10 cellular contexts compared by ENCODE assay signal in genomic region chr9:89850633-89851325, GRCh38.
DNase-seq lines count a peak whose midpoint lies in the region; ATAC-seq and TF ChIP-seq lines count a peak whose summit lies in the region.
"Had no signal": no experiment of that assay in that cellular context is flagged by ENCODE, and none has a peak within 500 bp of the region (broad histone marks: within the 10 kb centered on the region; RNA-seq: fewer than 3 reads in every experiment).

No MANE protein-coding gene starts in this region.

- TF ChIP-seq CTCF in RWPE2 (IDR thresholded peaks at IDR 0.05; ENCODE audit: poor library complexity, severe bottlenecking) (no peak), gastroesophageal sphincter (IDR thresholded peaks at IDR 0.05) (no peak)

- DNase-seq in GM03348 (ENCODE audit: low spot score), result peak; percentile 60
- no peak for DNase-seq in RWPE2 (ENCODE audit: low spot score)
- peak in 6 of 10 donors; percentile 24 to 93 (median 69) for DNase-seq in posterior cingulate gyrus
- DNase-seq in iPS-NIHi11 (ENCODE audit: low spot score), result no peak
- no peak for DNase-seq in DMS153 (lab: John Stamatoyannopoulos, UW)
- DNase-seq: activated CD4-positive, alpha-beta T cell treated with anti-CD3 and anti-CD28 coated beads, Interleukin-2, amount 50 U/mL, for 1 hour had no signal

- H3K36me3 ChIP-seq in RWPE2 (ENCODE audit: low read depth) (no peaks in the 10 kb centered on the region), gastroesophageal sphincter (no peaks in the 10 kb centered on the region)

- intact Hi-C loops in posterior cingulate gyrus (cut with DNase I), result no loop called here

- 13 to 49% methylated on average over 3 to 6 of the region's 7 CpGs for WGBS in gastroesophageal sphincter (ENCODE audit: low coverage in 1 of 2), 2 donors

- H3K4me1 ChIP-seq in RWPE2 (ENCODE audit: insufficient read depth, poor library complexity, severe bottlenecking) (no peaks in the 10 kb centered on the region), gastroesophageal sphincter (peaks cover 0 to 9% (median 0%) of the 10 kb centered on the region in 3 donors)

- no peak overlapping the region for H3K4me3 ChIP-seq in RWPE2 (ENCODE audit: severe bottlenecking)
- H3K4me3 ChIP-seq in gastroesophageal sphincter, result no peak overlapping the region
- H3K4me3 ChIP-seq: SK-N-MC had no signal

- no peaks in the 10 kb centered on the region for H3K9me3 ChIP-seq in RWPE2 (ENCODE audit: severe bottlenecking)
- no peaks in the 10 kb centered on the region for H3K9me3 ChIP-seq in gastroesophageal sphincter

- H3K27ac ChIP-seq in RWPE2 (ENCODE audit: poor library complexity, severe bottlenecking), result no peak overlapping the region
- no peak overlapping the region for H3K27ac ChIP-seq in gastroesophageal sphincter
- H3K27ac ChIP-seq: SK-N-MC had no signal

- ATAC-seq in RWPE2 (ENCODE audit: low read depth) (peak; percentile 50; the same call in 1 of the 3 replicates), gastroesophageal sphincter (peak; percentile 60), GM18505 (IDR thresholded peaks at IDR 0.05; ENCODE audit: unreplicated experiment) (no peak), GM19452 (IDR thresholded peaks at IDR 0.05; ENCODE audit: unreplicated experiment) (no peak)

- TF ChIP-seq EP300 in gastroesophageal sphincter (IDR thresholded peaks at IDR 0.05), result no peak

- TF ChIP-seq POLR2A in gastroesophageal sphincter (IDR thresholded peaks at IDR 0.05), result no peak
- TF ChIP-seq POLR2A in GM18505 (IDR thresholded peaks at IDR 0.05; ENCODE audit: borderline replicate concordance, extremely low read depth, insufficient read depth, insufficient read length), result no peak

- peaks cover 4% of the 10 kb centered on the region for H3K27me3 ChIP-seq in RWPE2 (ENCODE audit: insufficient read depth, poor library complexity, severe bottlenecking)
- H3K27me3 ChIP-seq in gastroesophageal sphincter, result no peaks in the 10 kb centered on the region

Comparison
In these comparisons a context has a peak if more than half of its experiments do, and no peak if none do; other contexts are left out.
1. DNase-seq: peak in GM03348 (single experiment) and posterior cingulate gyrus (6 of 10); none in RWPE2 (single experiment), iPS-NIHi11 (single experiment) and DMS153 (single experiment).
2. ATAC-seq: peak in RWPE2 (single experiment) and gastroesophageal sphincter (single experiment); none in GM18505 (single experiment) and GM19452 (single experiment).